8 cellular contexts compared by ENCODE assay signal in the genomic region with DNA sequence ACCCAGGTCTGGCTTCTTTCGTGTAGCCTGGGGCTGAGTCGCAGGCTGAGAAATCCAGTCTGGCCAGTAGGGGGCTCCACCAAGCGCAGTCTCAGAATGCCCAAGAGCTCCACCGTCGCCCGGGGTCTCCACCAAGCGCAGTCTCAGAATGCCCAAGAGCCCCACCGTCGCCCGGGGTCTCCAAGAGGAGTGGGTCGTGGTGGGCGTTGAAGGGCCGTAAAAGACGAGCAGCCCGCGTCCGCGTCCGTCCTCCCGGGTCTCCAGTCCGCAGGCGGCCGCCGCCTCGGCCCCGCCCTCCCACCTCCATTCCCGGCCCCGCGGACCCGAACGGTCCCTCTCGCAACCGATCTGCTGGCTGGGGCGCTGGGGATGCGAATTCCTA. TPM values are rescaled to one million over a fixed set of nuclear protein-coding genes. Genes with fewer than 3 reads are reported as not detected.
DNase-seq lines count a peak whose midpoint lies in the region; TF ChIP-seq lines count a peak whose summit lies in the region.

No MANE protein-coding gene starts in this region.

- DNase-seq in G401 (ENCODE audit: low spot score) (peak; percentile 85), GOT3 (lab: John Stamatoyannopoulos, UW) (peak; percentile 67), Kasumi-1 (lab: John Stamatoyannopoulos, UW) (peak; percentile 88 to 91), SK-MEL-5 (ENCODE audit: low read depth, low spot score) (peak; percentile 90), glomerular visceral epithelial cell (ENCODE audit: extremely low spot score) (peak; percentile 81), osteoblast (ENCODE audit: insufficient read length, low spot score, missing footprints) (peak; percentile 92)
- peak; percentile 87 for DNase-seq in activated naive CD4-positive, alpha-beta T cell treated with anti-CD3 and anti-CD28 coated beads, Interleukin-2, amount 50 U/mL, for 16 hours

- H3K4me3 ChIP-seq in osteoblast (ENCODE audit: insufficient read depth, low read length), result peak overlapping the region; percentile 87

- H3K4me2 ChIP-seq in osteoblast (ENCODE audit: insufficient read depth, low read length), result peak overlapping the region; percentile 88

- H3K27ac ChIP-seq in osteoblast (ENCODE audit: low read depth, low read length) (peak overlapping the region; percentile 88), temporal lobe (ENCODE audit: low read depth, low read length) (peak overlapping the region; percentile 92)

- H3K27me3 ChIP-seq in osteoblast (ENCODE audit: insufficient read depth, low read length), result no peaks in the 10 kb centered on the region

- H3K36me3 ChIP-seq in osteoblast (ENCODE audit: insufficient read depth, low read length), result peaks cover 31% of the 10 kb centered on the region

- H3K4me1 ChIP-seq in osteoblast (ENCODE audit: insufficient read depth, low read length), result peaks cover 56% of the 10 kb centered on the region

- H3K79me2 ChIP-seq in osteoblast (ENCODE audit: insufficient read depth, low read length), result peaks cover 53% of the 10 kb centered on the region

- H3K9me3 ChIP-seq in osteoblast (ENCODE audit: low read depth, low read length), result no peaks in the 10 kb centered on the region

- TF ChIP-seq CTCF in osteoblast (IDR thresholded peaks at IDR 0.05; ENCODE audit: extremely low read depth, low read depth, low read length), result peak; percentile 93

- peaks cover 33% of the 10 kb centered on the region for H4K20me1 ChIP-seq in osteoblast (ENCODE audit: insufficient read depth, low read length)

- in situ Hi-C loops in G401 (cut with HindIII; ENCODE audit: low sequenced_read_pairs), result no loop called here
- in situ Hi-C loops in SK-MEL-5 (cut with HindIII; ENCODE audit: low pct_unique_long_range_greater_than_20kb, low sequenced_read_pairs), result loop anchor here (25.0 kb wide), 1 partner anchor 143 kb away; no protein-coding TSS in a partner anchor

- peak overlapping the region; percentile 81 for H2AFZ ChIP-seq in osteoblast (ENCODE audit: low read length)

RNA-seq across cellular contexts. Expression of gene ZYX, which starts 0.9 kb away (rescaled TPM):
- 25.0 and 33.5 TPM in 2 replicates for total RNA-seq in G401 (2014; rRNA removed; shearing (Covaris generic))
- 14.7 and 17.2 TPM in 2 replicates for total RNA-seq in SK-MEL-5 (2014; rRNA removed; shearing (Covaris generic))
- 84.5 and 107 TPM in 2 replicates for polyA plus RNA-seq in SK-MEL-5 (2015; cell fraction: cytosol; rRNA removed)
- 34.2 and 35.3 TPM in 2 replicates for polyA plus RNA-seq in SK-MEL-5 (2015; cell fraction: nucleus; rRNA removed)
- 38.9 and 47.4 TPM in 2 replicates for total RNA-seq in osteoblast
- total RNA-seq in temporal lobe, result 10.6 TPM

RNA-seq across cellular contexts. Expression of gene FAM131B, which starts 17.7 kb away (rescaled TPM):
- total RNA-seq in G401 (2014; rRNA removed; shearing (Covaris generic)), result 0.06 and 0.31 TPM in 2 replicates
- total RNA-seq in SK-MEL-5 (2014; rRNA removed; shearing (Covaris generic)), result not detected in 2 replicates
- 0.13 TPM in 1 of 2 replicates, not detected in the other for polyA plus RNA-seq in SK-MEL-5 (2015; cell fraction: cytosol; rRNA removed)
- not detected in 2 replicates for polyA plus RNA-seq in SK-MEL-5 (2015; cell fraction: nucleus; rRNA removed)
- total RNA-seq in osteoblast (1.2 and 1.4 TPM in 2 replicates), temporal lobe (79.7 TPM)

RNA-seq across cellular contexts. Expression of gene EPHA1, which starts 28.4 kb away (rescaled TPM):
- total RNA-seq in G401 (2014; rRNA removed; shearing (Covaris generic)), result not detected in 2 replicates
- total RNA-seq in SK-MEL-5 (2014; rRNA removed; shearing (Covaris generic)), result not detected in 2 replicates
- not detected in 2 replicates for polyA plus RNA-seq in SK-MEL-5 (2015; cell fraction: cytosol; rRNA removed)
- polyA plus RNA-seq in SK-MEL-5 (2015; cell fraction: nucleus; rRNA removed), result not detected in 2 replicates
- total RNA-seq in osteoblast (not detected in 2 replicates), temporal lobe (0.49 TPM)

Comparison
In these comparisons a context has a peak if more than half of its experiments do, and no peak if none do; other contexts are left out.
1. Peak in every context shown above with its lines: DNase-seq, H3K4me3 ChIP-seq and H3K27ac ChIP-seq.
2. RNA of gene FAM131B, which starts 17.7 kb away (total RNA-seq): 79.7 TPM in temporal lobe (single experiment); 1.2 to 1.4 TPM in osteoblast, 0.06 to 0.31 TPM in G401 and not detected in SK-MEL-5; every median in the first group is over 10 times any median in the second.